In the genomic region with DNA sequence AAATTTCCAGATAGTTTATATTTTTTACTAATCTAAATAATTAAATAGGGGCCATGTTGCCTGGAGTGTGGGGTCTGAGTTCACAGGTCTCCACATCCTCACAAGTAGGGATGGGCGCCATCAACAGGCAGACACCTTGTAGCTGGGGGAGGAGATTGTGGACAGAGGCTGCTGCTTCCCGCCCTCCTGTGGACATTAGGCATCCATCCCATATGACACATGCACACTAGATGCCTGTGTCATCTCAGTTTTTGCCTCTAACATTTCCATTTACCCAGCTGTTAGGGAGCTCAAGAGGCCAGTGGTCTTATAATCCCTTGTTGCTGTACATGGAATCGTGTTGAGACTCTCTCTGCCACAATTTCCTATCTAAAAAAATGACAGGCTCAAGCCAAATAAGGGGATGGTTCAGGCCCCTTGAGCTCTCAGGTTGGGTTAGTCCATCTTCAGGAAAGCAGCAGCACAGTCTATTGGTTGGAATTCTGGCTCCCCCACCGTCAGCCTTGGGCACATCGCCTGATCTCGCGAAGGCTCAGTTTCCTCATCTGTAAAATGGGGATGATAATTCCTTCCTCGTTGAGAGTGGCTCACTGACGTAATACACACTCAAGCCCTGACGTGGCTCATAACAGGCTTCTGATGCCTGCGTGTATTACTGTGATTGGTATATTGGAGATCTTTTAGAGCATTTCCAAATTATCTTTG, we compare ENCODE assay signal across 1 cellular context.
TF ChIP-seq lines count a peak whose summit lies in the region.

No MANE protein-coding gene starts in this region.

TF ChIP-seq in GM23338, 12 proteins besides CTCF, POLR2A, EP300 and RAD21 (continued from another document):
- TF ChIP-seq, protein P1, sequence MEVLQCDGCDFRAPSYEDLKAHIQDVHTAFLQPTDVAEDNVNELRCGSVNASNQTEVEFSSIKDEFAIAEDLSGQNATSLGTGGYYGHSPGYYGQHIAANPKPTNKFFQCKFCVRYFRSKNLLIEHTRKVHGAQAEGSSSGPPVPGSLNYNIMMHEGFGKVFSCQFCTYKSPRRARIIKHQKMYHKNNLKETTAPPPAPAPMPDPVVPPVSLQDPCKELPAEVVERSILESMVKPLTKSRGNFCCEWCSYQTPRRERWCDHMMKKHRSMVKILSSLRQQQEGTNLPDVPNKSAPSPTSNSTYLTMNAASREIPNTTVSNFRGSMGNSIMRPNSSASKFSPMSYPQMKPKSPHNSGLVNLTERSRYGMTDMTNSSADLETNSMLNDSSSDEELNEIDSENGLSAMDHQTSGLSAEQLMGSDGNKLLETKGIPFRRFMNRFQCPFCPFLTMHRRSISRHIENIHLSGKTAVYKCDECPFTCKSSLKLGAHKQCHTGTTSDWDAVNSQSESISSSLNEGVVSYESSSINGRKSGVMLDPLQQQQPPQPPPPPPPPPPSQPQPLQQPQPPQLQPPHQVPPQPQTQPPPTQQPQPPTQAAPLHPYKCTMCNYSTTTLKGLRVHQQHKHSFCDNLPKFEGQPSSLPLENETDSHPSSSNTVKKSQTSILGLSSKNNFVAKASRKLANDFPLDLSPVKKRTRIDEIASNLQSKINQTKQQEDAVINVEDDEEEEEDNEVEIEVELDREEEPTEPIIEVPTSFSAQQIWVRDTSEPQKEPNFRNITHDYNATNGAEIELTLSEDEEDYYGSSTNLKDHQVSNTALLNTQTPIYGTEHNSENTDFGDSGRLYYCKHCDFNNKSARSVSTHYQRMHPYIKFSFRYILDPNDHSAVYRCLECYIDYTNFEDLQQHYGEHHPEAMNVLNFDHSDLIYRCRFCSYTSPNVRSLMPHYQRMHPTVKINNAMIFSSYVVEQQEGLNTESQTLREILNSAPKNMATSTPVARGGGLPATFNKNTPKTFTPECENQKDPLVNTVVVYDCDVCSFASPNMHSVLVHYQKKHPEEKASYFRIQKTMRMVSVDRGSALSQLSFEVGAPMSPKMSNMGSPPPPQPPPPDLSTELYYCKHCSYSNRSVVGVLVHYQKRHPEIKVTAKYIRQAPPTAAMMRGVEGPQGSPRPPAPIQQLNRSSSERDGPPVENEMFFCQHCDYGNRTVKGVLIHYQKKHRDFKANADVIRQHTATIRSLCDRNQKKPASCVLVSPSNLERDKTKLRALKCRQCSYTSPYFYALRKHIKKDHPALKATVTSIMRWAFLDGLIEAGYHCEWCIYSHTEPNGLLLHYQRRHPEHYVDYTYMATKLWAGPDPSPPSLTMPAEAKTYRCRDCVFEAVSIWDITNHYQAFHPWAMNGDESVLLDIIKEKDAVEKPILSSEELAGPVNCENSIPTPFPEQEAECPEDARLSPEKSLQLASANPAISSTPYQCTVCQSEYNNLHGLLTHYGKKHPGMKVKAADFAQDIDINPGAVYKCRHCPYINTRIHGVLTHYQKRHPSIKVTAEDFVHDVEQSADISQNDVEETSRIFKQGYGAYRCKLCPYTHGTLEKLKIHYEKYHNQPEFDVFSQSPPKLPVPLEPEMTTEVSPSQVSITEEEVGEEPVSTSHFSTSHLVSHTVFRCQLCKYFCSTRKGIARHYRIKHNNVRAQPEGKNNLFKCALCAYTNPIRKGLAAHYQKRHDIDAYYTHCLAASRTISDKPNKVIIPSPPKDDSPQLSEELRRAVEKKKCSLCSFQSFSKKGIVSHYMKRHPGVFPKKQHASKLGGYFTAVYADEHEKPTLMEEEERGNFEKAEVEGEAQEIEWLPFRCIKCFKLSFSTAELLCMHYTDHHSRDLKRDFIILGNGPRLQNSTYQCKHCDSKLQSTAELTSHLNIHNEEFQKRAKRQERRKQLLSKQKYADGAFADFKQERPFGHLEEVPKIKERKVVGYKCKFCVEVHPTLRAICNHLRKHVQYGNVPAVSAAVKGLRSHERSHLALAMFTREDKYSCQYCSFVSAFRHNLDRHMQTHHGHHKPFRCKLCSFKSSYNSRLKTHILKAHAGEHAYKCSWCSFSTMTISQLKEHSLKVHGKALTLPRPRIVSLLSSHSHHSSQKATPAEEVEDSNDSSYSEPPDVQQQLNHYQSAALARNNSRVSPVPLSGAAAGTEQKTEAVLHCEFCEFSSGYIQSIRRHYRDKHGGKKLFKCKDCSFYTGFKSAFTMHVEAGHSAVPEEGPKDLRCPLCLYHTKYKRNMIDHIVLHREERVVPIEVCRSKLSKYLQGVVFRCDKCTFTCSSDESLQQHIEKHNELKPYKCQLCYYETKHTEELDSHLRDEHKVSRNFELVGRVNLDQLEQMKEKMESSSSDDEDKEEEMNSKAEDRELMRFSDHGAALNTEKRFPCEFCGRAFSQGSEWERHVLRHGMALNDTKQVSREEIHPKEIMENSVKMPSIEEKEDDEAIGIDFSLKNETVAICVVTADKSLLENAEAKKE (CRISPR knock-in tag; IDR thresholded peaks at IDR 0.05): no peak
- TF ChIP-seq NANOG (IDR thresholded peaks at IDR 0.05; ENCODE audit: borderline replicate concordance) (no peak), EZH2 (IDR thresholded peaks at IDR 0.05; ENCODE audit: low read depth, unreplicated experiment) (no peak), ZNF331 (CRISPR knock-in tag; IDR thresholded peaks at IDR 0.05; ENCODE audit: low read depth) (no peak), STAT1 (IDR thresholded peaks at IDR 0.05; ENCODE audit: unreplicated experiment) (no peak), REST (IDR thresholded peaks at IDR 0.05; ENCODE audit: unreplicated experiment) (no peak), POLR2AphosphoS5 (IDR thresholded peaks at IDR 0.05; ENCODE audit: low read depth) (no peak), JUNB (IDR thresholded peaks at IDR 0.05; ENCODE audit: unreplicated experiment) (no peak), ZNF114 (CRISPR knock-in tag; IDR thresholded peaks at IDR 0.05) (no peak), EZH2phosphoT487 (IDR thresholded peaks at IDR 0.05; ENCODE audit: unreplicated experiment) (no peak)
- TF ChIP-seq, protein P2, sequence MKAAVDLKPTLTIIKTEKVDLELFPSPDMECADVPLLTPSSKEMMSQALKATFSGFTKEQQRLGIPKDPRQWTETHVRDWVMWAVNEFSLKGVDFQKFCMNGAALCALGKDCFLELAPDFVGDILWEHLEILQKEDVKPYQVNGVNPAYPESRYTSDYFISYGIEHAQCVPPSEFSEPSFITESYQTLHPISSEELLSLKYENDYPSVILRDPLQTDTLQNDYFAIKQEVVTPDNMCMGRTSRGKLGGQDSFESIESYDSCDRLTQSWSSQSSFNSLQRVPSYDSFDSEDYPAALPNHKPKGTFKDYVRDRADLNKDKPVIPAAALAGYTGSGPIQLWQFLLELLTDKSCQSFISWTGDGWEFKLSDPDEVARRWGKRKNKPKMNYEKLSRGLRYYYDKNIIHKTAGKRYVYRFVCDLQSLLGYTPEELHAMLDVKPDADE (IDR thresholded peaks at IDR 0.05): no peak
TF ChIP-seq in GM23338: peak in this region for 0.
